8 cellular contexts compared by ENCODE assay signal in the genomic region with DNA sequence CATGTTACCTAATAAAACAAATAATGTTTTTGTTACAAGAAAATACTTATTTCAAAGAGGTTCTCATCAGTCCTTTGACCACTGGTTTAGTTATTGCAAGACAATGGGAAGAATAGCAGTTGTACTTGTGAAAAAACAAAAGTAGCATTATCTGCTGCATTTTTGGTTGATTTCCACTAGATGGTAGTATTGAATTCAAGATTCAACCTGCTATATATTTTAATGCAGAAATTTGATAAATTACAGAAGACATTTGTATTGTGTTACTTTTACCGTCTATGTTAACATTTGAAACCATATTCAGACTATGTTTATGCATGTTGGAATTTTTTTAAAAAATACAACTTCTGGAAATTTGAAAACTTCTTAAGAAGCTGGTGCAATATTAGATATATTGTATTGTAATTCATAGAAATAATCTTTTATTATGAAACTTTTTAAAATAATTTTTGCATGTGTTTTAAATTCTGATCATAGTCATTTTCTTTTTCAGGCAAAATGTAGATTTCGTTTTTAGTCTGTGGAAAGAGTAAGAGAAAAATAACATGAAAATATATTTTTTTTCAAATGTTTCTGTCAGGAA. TPM values are rescaled to one million over a fixed set of nuclear protein-coding genes. Genes with fewer than 3 reads are reported as not detected.
DNase-seq lines count a peak whose midpoint lies in the region; ATAC-seq and TF ChIP-seq lines count a peak whose summit lies in the region.

No MANE protein-coding gene starts in this region.

- peak; percentile 16 to 66 (median 50) for TF ChIP-seq CTCF in heart left ventricle (IDR thresholded peaks at IDR 0.05)
- peak; percentile 51 for TF ChIP-seq CTCF in fibroblast of mammary gland (conservative IDR thresholded peaks at IDR 0.05; ENCODE audit: control insufficient read depth, insufficient read depth, low read depth, low read length)
- TF ChIP-seq CTCF in type B pancreatic cell (conservative IDR thresholded peaks at IDR 0.05), result peak; percentile 83

- H3K4me3 Mint-ChIP-seq in type B pancreatic cell, result no peak overlapping the region

- no peak for ATAC-seq in heart left ventricle
- no peak for ATAC-seq in right cardiac atrium
- ATAC-seq in HG03196 (IDR thresholded peaks at IDR 0.05; ENCODE audit: unreplicated experiment), result no peak
- no peak for ATAC-seq in GM21526 (IDR thresholded peaks at IDR 0.05; ENCODE audit: low FRiP score, unreplicated experiment)
- no peak for ATAC-seq in GM21825 (IDR thresholded peaks at IDR 0.05; ENCODE audit: unreplicated experiment)

- H3K4me3 ChIP-seq in heart left ventricle (no peak overlapping the region), right cardiac atrium (ENCODE audit: low read length) (no peak overlapping the region), fibroblast of mammary gland (ENCODE audit: control insufficient read depth, low read depth, low read length) (no peak overlapping the region)

- no peak for TF ChIP-seq POLR2A in heart left ventricle (IDR thresholded peaks at IDR 0.05)

- H3K9me3 Mint-ChIP-seq in type B pancreatic cell, result no peaks in the 10 kb centered on the region

- no peak for DNase-seq in heart left ventricle
- DNase-seq in right cardiac atrium, result no peak
- peak; percentile 33 for DNase-seq in NCI-H748 treated with DMSO at 0.1 percent for 48 hours (lab: John Stamatoyannopoulos, UW)
- peak; percentile 43 for DNase-seq in fibroblast of mammary gland (ENCODE audit: low read depth)
- DNase-seq in type B pancreatic cell (ENCODE audit: extremely low spot score, unreplicated experiment), result no peak

- no peaks in the 10 kb centered on the region for H3K4me1 ChIP-seq in heart left ventricle
- H3K4me1 ChIP-seq in right cardiac atrium (ENCODE audit: control insufficient read depth, insufficient read depth, low read length), result no peaks in the 10 kb centered on the region

- intact Hi-C loops in heart left ventricle (cut with DNase I), result loop anchor here in 9 of 10 donors (2.0 to 10.0 kb wide), 9 partner anchors 406 to 966 kb away; partner anchors contain the start of gene VEGFC (in 2 of the 9)
- intact Hi-C loops in right cardiac atrium (cut with DNase I), result loop anchor here in 2 of 4 donors (5.0 to 10.0 kb wide), 3 partner anchors 419 to 671 kb away; partner anchors contain the start of gene VEGFC (in 1 of the 2)

- H3K27me3 Mint-ChIP-seq in type B pancreatic cell, result peaks cover 6% of the 10 kb centered on the region

- no peak overlapping the region for H3K27ac Mint-ChIP-seq in type B pancreatic cell

- H3K36me3 Mint-ChIP-seq in type B pancreatic cell, result no peaks in the 10 kb centered on the region

- no peaks in the 10 kb centered on the region for H3K4me1 Mint-ChIP-seq in type B pancreatic cell (ENCODE audit: unreplicated experiment)

- H3K36me3 ChIP-seq in heart left ventricle, result no peaks in the 10 kb centered on the region

- 18 to 28% (median 24%) methylated on average over 2 of the region's 2 CpGs for WGBS in heart left ventricle, 4 donors
- 9% methylated on average over 2 of the region's 2 CpGs for WGBS in right cardiac atrium

- H3K27ac ChIP-seq in heart left ventricle (no peak overlapping the region), right cardiac atrium (ENCODE audit: low read length) (no peak overlapping the region)

- H3K27me3 ChIP-seq in heart left ventricle (no peaks in the 10 kb centered on the region), right cardiac atrium (ENCODE audit: control insufficient read depth, insufficient read depth) (no peaks in the 10 kb centered on the region)

- no peaks in the 10 kb centered on the region for H3K9me3 ChIP-seq in heart left ventricle
- no peaks in the 10 kb centered on the region for H3K9me3 ChIP-seq in right cardiac atrium (ENCODE audit: control insufficient read depth, low read length)

RNA-seq across cellular contexts. Expression of gene SPCS3, which starts 56.4 kb away (rescaled TPM):
- total RNA-seq in heart left ventricle, result 100 to 1,000 TPM in 3 of 9 donors, 10 to 100 TPM in 6; 40.6 to 200 (median 81.6) TPM
- polyA plus RNA-seq in heart left ventricle, result 100 to 1,000 TPM in 1 of 2 donors, 10 to 100 TPM in 1; 24.3 to 143 TPM
- 100 to 1,000 TPM in 1 of 4 donors, 10 to 100 TPM in 3; 73.8 to 139 (median 88.2) TPM for total RNA-seq in right cardiac atrium
- polyA plus RNA-seq in right cardiac atrium, result 33.7 TPM
- total RNA-seq in type B pancreatic cell (ENCODE audit: low replicate concordance), result 87.1 and 106 TPM in 2 replicates

Comparison
In these comparisons a context has a peak if more than half of its experiments do, and no peak if none do; other contexts are left out.
1. DNase-seq: peak in NCI-H748 treated with DMSO at 0.1 percent for 48 hours (single experiment) and fibroblast of mammary gland (single experiment); none in heart left ventricle (0 of 5), right cardiac atrium (0 of 3) and type B pancreatic cell (single experiment).
2. Peak in every context shown above with its lines, with median percentiles within 50 percentile points of each other: CTCF ChIP-seq.